23 cellular contexts compared by ENCODE assay signal in the genomic region with DNA sequence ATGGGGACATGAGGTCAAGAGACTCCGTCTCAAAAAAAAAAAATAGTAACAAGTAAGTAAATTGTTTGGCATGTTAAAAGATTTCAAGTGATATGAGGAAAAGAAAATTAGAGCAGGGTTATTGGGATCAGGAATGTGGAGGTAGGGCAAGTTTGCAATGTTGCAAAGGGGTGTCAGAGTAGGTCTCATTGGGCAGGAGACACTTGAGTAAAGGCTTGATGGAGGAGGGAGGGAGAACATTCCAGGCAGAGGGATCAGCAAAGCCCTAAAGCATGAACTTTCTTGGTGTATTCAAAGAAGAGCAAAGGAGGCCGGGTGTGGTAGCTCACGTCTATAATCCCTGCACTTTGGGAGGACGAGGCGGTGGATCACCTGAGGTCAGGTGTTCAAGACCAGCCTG.
A peak's percentile ranks its signal among the peaks of the same experiment; 100 is the strongest.
DNase-seq lines count a peak whose midpoint lies in the region; ATAC-seq and TF ChIP-seq lines count a peak whose summit lies in the region.
"Had no signal": no experiment of that assay in that cellular context is flagged by ENCODE, and none has a peak within 500 bp of the region (broad histone marks: within the 10 kb centered on the region; RNA-seq: fewer than 3 reads in every experiment).

No MANE protein-coding gene starts in this region.

- no peaks in the 10 kb centered on the region for H3K79me1 ChIP-seq in mesendoderm (ENCODE audit: low read length)

- H3K9me3 ChIP-seq in esophagus muscularis mucosa: no peaks in the 10 kb centered on the region
- H3K9me3 ChIP-seq in lower lobe of right lung: no peaks in the 10 kb centered on the region
- no peaks in the 10 kb centered on the region for H3K9me3 ChIP-seq in upper lobe of left lung
- H3K9me3 ChIP-seq: A549, Caco-2 had no signal

- H4K8ac ChIP-seq in mesendoderm (ENCODE audit: low read depth, low read length): no peak overlapping the region

- no peak overlapping the region for H2BK15ac ChIP-seq in mesendoderm (replicated peaks; ENCODE audit: low read depth)

- peak; percentile 92 to 93 for ATAC-seq in lower lobe of right lung
- ATAC-seq in upper lobe of left lung (ENCODE audit: low FRiP score in 2 of 2): peak; percentile 38 to 85
- ATAC-seq in GM18873 (IDR thresholded peaks at IDR 0.05; ENCODE audit: low FRiP score, unreplicated experiment): no peak
- no peak for ATAC-seq in HG03521 (IDR thresholded peaks at IDR 0.05; ENCODE audit: unreplicated experiment)
- ATAC-seq: A549; CD8-positive, alpha-beta T cell; GM12878 had no signal

- H3K27ac ChIP-seq in esophagus muscularis mucosa (replicated peaks in 1 of 4): no peak overlapping the region
- no peak overlapping the region for H3K27ac ChIP-seq in lower lobe of right lung
- H3K27ac ChIP-seq in mesendoderm (ENCODE audit: low read depth, low read length): no peak overlapping the region
- H3K27ac ChIP-seq in upper lobe of left lung: no peak overlapping the region
- H3K27ac ChIP-seq: 22Rv1; A549; BLaER1 treated with 17β-estradiol and CSF1 and Interleukin-3, amounts not matched to agents 10 nM and 100 nM; C4-2B had no signal

- H2BK5ac ChIP-seq in mesendoderm (ENCODE audit: low read length): no peak overlapping the region

- H3K4me1 ChIP-seq in esophagus muscularis mucosa (no peaks in the 10 kb centered on the region), lower lobe of right lung (no peaks in the 10 kb centered on the region), mesendoderm (ENCODE audit: control insufficient read depth, low read depth, low read length) (no peaks in the 10 kb centered on the region), upper lobe of left lung (no peaks in the 10 kb centered on the region)
- H3K4me1 ChIP-seq: A549; BLaER1 treated with 17β-estradiol and CSF1 and Interleukin-3, amounts not matched to agents 10 nM and 100 nM; Caco-2 had no signal

- TF ChIP-seq EP300 in esophagus muscularis mucosa (IDR thresholded peaks at IDR 0.05) (no peak), upper lobe of left lung (IDR thresholded peaks at IDR 0.05) (no peak)

- H3K4ac ChIP-seq in mesendoderm (ENCODE audit: low read depth, low read length): no peak overlapping the region

- TF ChIP-seq CTCF in esophagus muscularis mucosa (IDR thresholded peaks at IDR 0.05) (no peak), lower lobe of right lung (IDR thresholded peaks at IDR 0.05) (no peak), upper lobe of left lung (IDR thresholded peaks at IDR 0.05) (no peak)

- no peak overlapping the region for H2AK5ac ChIP-seq in mesendoderm (ENCODE audit: low read length)

- WGBS in esophagus muscularis mucosa: 94% methylated on average over 5 of the region's 5 CpGs
- WGBS in mesendoderm (ENCODE audit: extremely low coverage, insufficient coverage, low lambda C conversion rate): no CpG with 5 or more reads among the region's 5 CpGs
- 65 to 74% methylated on average over 5 of the region's 5 CpGs for WGBS in upper lobe of left lung, 2 donors

- H3K4me2 ChIP-seq in mesendoderm (ENCODE audit: low read length): no peak overlapping the region
- H3K4me2 ChIP-seq: A549; BLaER1 treated with 17β-estradiol and CSF1 and Interleukin-3, amounts not matched to agents 10 nM and 100 nM had no signal

- no peak overlapping the region for H4K5ac ChIP-seq in mesendoderm (ENCODE audit: low read length)

- no peak overlapping the region for H3K9ac ChIP-seq in mesendoderm (ENCODE audit: low read length)
- H3K9ac ChIP-seq: BLaER1 treated with 17β-estradiol and CSF1 and Interleukin-3, amounts not matched to agents 10 nM and 100 nM had no signal

- intact Hi-C loops in esophagus muscularis mucosa (cut with DNase I): no loop called here
- intact Hi-C loops in lower lobe of right lung (cut with DNase I): no loop called here

- peaks cover 0 to 32% (median 0%) of the 10 kb centered on the region in 4 donors for H3K27me3 ChIP-seq in esophagus muscularis mucosa
- peaks cover 4% of the 10 kb centered on the region for H3K27me3 ChIP-seq in lower lobe of right lung (ENCODE audit: low read depth)
- no peaks in the 10 kb centered on the region for H3K27me3 ChIP-seq in mesendoderm (ENCODE audit: insufficient read depth, low read length, poor library complexity)
- no peaks in the 10 kb centered on the region for H3K27me3 ChIP-seq in upper lobe of left lung
- H3K27me3 ChIP-seq: BLaER1 treated with 17β-estradiol and CSF1 and Interleukin-3, amounts not matched to agents 10 nM and 100 nM had no signal

- DNase-seq in esophagus muscularis mucosa (ENCODE audit: extremely low spot score) (peak; percentile 55), lower lobe of right lung (no peak), mesendoderm (peak; percentile 16), upper lobe of left lung (no peak), NOMO-1 (lab: John Stamatoyannopoulos, UW; ENCODE audit: unreplicated experiment in 2 of 2) (no peak), DMS153 treated with DMSO at 0.1 percent for 48 hours (lab: John Stamatoyannopoulos, UW; ENCODE audit: unreplicated experiment) (no peak)
- DNase-seq: AML-193; Caco-2; Calu3; CD4-positive, alpha-beta T cell; CD8-positive, alpha-beta T cell; DMS53; DMS79; DND-41; EL; GDM1 had no signal

- no peak overlapping the region for H2BK120ac ChIP-seq in mesendoderm (ENCODE audit: low read depth, low read length)

- no peak overlapping the region for H3K56ac ChIP-seq in mesendoderm (ENCODE audit: low read length)

- H3K23ac ChIP-seq in mesendoderm (ENCODE audit: low read length): no peak overlapping the region

- H3K79me2 ChIP-seq in mesendoderm (ENCODE audit: control insufficient read depth, insufficient read depth, low read length): no peaks in the 10 kb centered on the region

- H3K4me3 ChIP-seq in esophagus muscularis mucosa (no peak overlapping the region), lower lobe of right lung (no peak overlapping the region), mesendoderm (ENCODE audit: low read length) (no peak overlapping the region), upper lobe of left lung (no peak overlapping the region)
- H3K4me3 ChIP-seq: A549; BLaER1 treated with 17β-estradiol and CSF1 and Interleukin-3, amounts not matched to agents 10 nM and 100 nM; GM12878 had no signal

- TF ChIP-seq POLR2A in esophagus muscularis mucosa (IDR thresholded peaks at IDR 0.05; ENCODE audit: low read depth): no peak
- TF ChIP-seq POLR2A in upper lobe of left lung (IDR thresholded peaks at IDR 0.05): no peak

- H3K36me3 ChIP-seq in esophagus muscularis mucosa (no peaks in the 10 kb centered on the region), lower lobe of right lung (no peaks in the 10 kb centered on the region), mesendoderm (ENCODE audit: control insufficient read depth, insufficient read depth, low read length) (no peaks in the 10 kb centered on the region), upper lobe of left lung (no peaks in the 10 kb centered on the region)
- H3K36me3 ChIP-seq: BLaER1 treated with 17β-estradiol and CSF1 and Interleukin-3, amounts not matched to agents 10 nM and 100 nM had no signal

- no peak overlapping the region for H3K18ac ChIP-seq in mesendoderm (ENCODE audit: low read length)

Comparison
In these comparisons a context has a peak if more than half of its experiments do, and no peak if none do; other contexts are left out.
1. DNase-seq: peak in esophagus muscularis mucosa (single experiment) and mesendoderm (single experiment); none in lower lobe of right lung (single experiment), upper lobe of left lung (0 of 2), NOMO-1 (0 of 2) and DMS153 treated with DMSO at 0.1 percent for 48 hours (single experiment).
2. ATAC-seq: peak in lower lobe of right lung (2 of 2) and upper lobe of left lung (2 of 2); none in GM18873 (single experiment) and HG03521 (single experiment).